8 cellular contexts compared by ENCODE assay signal in genomic region chr3:23916152-23916885, GRCh38. TPM values are rescaled to one million over a fixed set of nuclear protein-coding genes. Genes with fewer than 3 reads are reported as not detected.
A peak's percentile ranks its signal among the peaks of the same experiment; 100 is the strongest.
DNase-seq lines count a peak whose midpoint lies in the region; ATAC-seq and TF ChIP-seq lines count a peak whose summit lies in the region.

No MANE protein-coding gene starts in this region.

- H3K4me3 Mint-ChIP-seq in activated CD4-positive, alpha-beta memory T cell treated with anti-CD3 and anti-CD28 coated beads, Interleukin-2, amount 10 ng/mL, durations not matched to agents 7 days and 5 days: peak overlapping the region; percentile 98

- H3K4me1 Mint-ChIP-seq in activated CD4-positive, alpha-beta memory T cell treated with anti-CD3 and anti-CD28 coated beads, Interleukin-2, amount 10 ng/mL, durations not matched to agents 7 days and 5 days: peaks cover 55% of the 10 kb centered on the region

- intact Hi-C loops in A673 (cut with micrococcal nuclease; ENCODE audit: unreplicated experiment) (loop anchor here (2.0 to 10.0 kb wide), 2 partner anchors 74 to 318 kb away; no protein-coding TSS in a partner anchor), left ventricle myocardium inferior (cut with micrococcal nuclease) (no loop called here)

- no peaks in the 10 kb centered on the region for H3K9me3 Mint-ChIP-seq in activated CD4-positive, alpha-beta memory T cell treated with anti-CD3 and anti-CD28 coated beads, Interleukin-2, amount 10 ng/mL, durations not matched to agents 7 days and 5 days

- H3K27me3 ChIP-seq in A673 (replicated peaks; ENCODE audit: insufficient read depth, low read depth, low read length, poor library complexity): no peaks in the 10 kb centered on the region
- no peaks in the 10 kb centered on the region for H3K27me3 ChIP-seq in left ventricle myocardium inferior (ENCODE audit: low read depth)

- H3K36me3 Mint-ChIP-seq in activated CD4-positive, alpha-beta memory T cell treated with anti-CD3 and anti-CD28 coated beads, Interleukin-2, amount 10 ng/mL, durations not matched to agents 7 days and 5 days (ENCODE audit: low read depth): peaks cover 47% of the 10 kb centered on the region

- TSS peak; percentile 49 for BruUV-seq in A673 (replicated peaks; lab: Mats Ljungman, UMichigan)

- peaks cover 36% of the 10 kb centered on the region for H3K36me3 ChIP-seq in A673 (ENCODE audit: insufficient read depth, low read length, poor library complexity, severe bottlenecking)
- peaks cover 31% of the 10 kb centered on the region for H3K36me3 ChIP-seq in left ventricle myocardium inferior

- peaks cover 5% of the 10 kb centered on the region for H3K27me3 Mint-ChIP-seq in activated CD4-positive, alpha-beta memory T cell treated with anti-CD3 and anti-CD28 coated beads, Interleukin-2, amount 10 ng/mL, durations not matched to agents 7 days and 5 days

- H3K4me3 ChIP-seq in A673 (ENCODE audit: low read depth, low read length, poor library complexity, severe bottlenecking) (peak overlapping the region; percentile 87), left ventricle myocardium inferior (peak overlapping the region; percentile 97), skeletal muscle cell (ENCODE audit: low read depth, low read length) (peak overlapping the region; percentile 90)

- peak overlapping the region; percentile 93 for H3K27ac Mint-ChIP-seq in activated CD4-positive, alpha-beta memory T cell treated with anti-CD3 and anti-CD28 coated beads, Interleukin-2, amount 10 ng/mL, durations not matched to agents 7 days and 5 days

- TF ChIP-seq CTCF in A673 (conservative IDR thresholded peaks at IDR 0.05; ENCODE audit: low read depth, low read length) (no peak), left ventricle myocardium inferior (IDR thresholded peaks at IDR 0.05; ENCODE audit: borderline replicate concordance) (no peak)

- CTCF ChIA-PET in A673 (lab: Charles Lee): interaction anchor here (0.6 to 1.2 kb wide), 2 partner anchors 28 to 302 kb away, joined by 3 read pairs; no protein-coding TSS in a partner anchor
- CTCF ChIA-PET in activated CD4-positive, alpha-beta memory T cell treated with anti-CD3 and anti-CD28 coated beads, Interleukin-2, amount 10 ng/mL, durations not matched to agents 7 days and 5 days (lab: Charles Lee): interaction anchor here (0.6 to 3.3 kb wide), 9 partner anchors 9 to 34 kb away, joined by 3 to 13 read pairs (median 5); no protein-coding TSS in a partner anchor

- ATAC-seq in GM18909 (IDR thresholded peaks at IDR 0.05; ENCODE audit: poor library complexity, unreplicated experiment) (peak; percentile 58), HG03095 (IDR thresholded peaks at IDR 0.05; ENCODE audit: unreplicated experiment) (peak; percentile 43)

- POLR2A ChIA-PET in A673 (lab: Charles Lee; ENCODE audit: low non-redundant PET): interaction anchor here (0.6 to 1.0 kb wide), 8 partner anchors 11 to 1540 kb away, joined by 3 to 20 read pairs (median 4); no protein-coding TSS in a partner anchor
- POLR2A ChIA-PET in activated CD4-positive, alpha-beta memory T cell treated with anti-CD3 and anti-CD28 coated beads, Interleukin-2, amount 10 ng/mL, durations not matched to agents 7 days and 5 days (lab: Charles Lee): interaction anchor here (0.6 to 4.7 kb wide), 33 partner anchors 8 to 1873 kb away, joined by 3 to 99 read pairs (median 5); partner anchors contain the start of genes NGLY1 and OXSM

- H3K9me3 ChIP-seq in A673 (ENCODE audit: low read depth, low read length, poor library complexity, severe bottlenecking) (no peaks in the 10 kb centered on the region), left ventricle myocardium inferior (replicated peaks) (no peaks in the 10 kb centered on the region)

- H3K4me1 ChIP-seq in A673 (ENCODE audit: insufficient read depth, low read length, poor library complexity, severe bottlenecking) (peaks cover 10% of the 10 kb centered on the region), left ventricle myocardium inferior (peaks cover 60% of the 10 kb centered on the region)

- H3K27ac ChIP-seq in A673 (ENCODE audit: low read depth, low read length, poor library complexity, severe bottlenecking) (peak overlapping the region; percentile 92), left ventricle myocardium inferior (replicated peaks) (peak overlapping the region; percentile 93)

- DNase-seq in A673 (ENCODE audit: low spot score) (no peak), left ventricle myocardium inferior (no peak), skeletal muscle cell (ENCODE audit: low read depth) (no peak), dermis blood vessel endothelial cell (no peak)
- DNase-seq in activated CD4-positive, alpha-beta memory T cell treated with anti-CD3 and anti-CD28 coated beads, Interleukin-2, amount 10 ng/mL, durations not matched to agents 7 days and 5 days: no peak
- DNase-seq in stimulated activated CD8-positive, alpha-beta memory T cell treated with anti-CD3 and anti-CD28 coated beads, Interleukin-4, amount 100 ng/mL, for 48 hours: no peak

RNA-seq across cellular contexts. Expression of gene NKIRAS1, which starts 0.5 kb away (rescaled TPM):
- total RNA-seq in A673 (2021) (17.9 and 23.0 TPM in 2 replicates), left ventricle myocardium inferior (20.8 TPM), dermis blood vessel endothelial cell (6.0 and 6.8 TPM in 2 replicates)
- 1 to 10 TPM; 3.0 to 3.1 TPM for total RNA-seq in activated CD4-positive, alpha-beta memory T cell treated with anti-CD3 and anti-CD28 coated beads, Interleukin-2, amount 10 ng/mL, durations not matched to agents 7 days and 5 days

RNA-seq across cellular contexts. Expression of gene RPL15, which starts 0.6 kb away (rescaled TPM):
- 1,911 and 1,939 TPM in 2 replicates for total RNA-seq in A673 (2021)
- 1,000 to 10,000 TPM; 1,398 to 1,426 TPM for total RNA-seq in activated CD4-positive, alpha-beta memory T cell treated with anti-CD3 and anti-CD28 coated beads, Interleukin-2, amount 10 ng/mL, durations not matched to agents 7 days and 5 days
- total RNA-seq in left ventricle myocardium inferior: 915 TPM
- 1,782 and 3,418 TPM in 2 replicates for total RNA-seq in dermis blood vessel endothelial cell

RNA-seq across cellular contexts. Expression of gene NR1D2, which starts 28.8 kb away (rescaled TPM):
- total RNA-seq in A673 (2021) (8.7 and 9.2 TPM in 2 replicates), left ventricle myocardium inferior (43.5 TPM), dermis blood vessel endothelial cell (46.3 and 50.5 TPM in 2 replicates)
- total RNA-seq in activated CD4-positive, alpha-beta memory T cell treated with anti-CD3 and anti-CD28 coated beads, Interleukin-2, amount 10 ng/mL, durations not matched to agents 7 days and 5 days: 1 to 10 TPM; 6.2 to 8.2 TPM
